1 cellular context compared by ENCODE assay signal in the genomic region with DNA sequence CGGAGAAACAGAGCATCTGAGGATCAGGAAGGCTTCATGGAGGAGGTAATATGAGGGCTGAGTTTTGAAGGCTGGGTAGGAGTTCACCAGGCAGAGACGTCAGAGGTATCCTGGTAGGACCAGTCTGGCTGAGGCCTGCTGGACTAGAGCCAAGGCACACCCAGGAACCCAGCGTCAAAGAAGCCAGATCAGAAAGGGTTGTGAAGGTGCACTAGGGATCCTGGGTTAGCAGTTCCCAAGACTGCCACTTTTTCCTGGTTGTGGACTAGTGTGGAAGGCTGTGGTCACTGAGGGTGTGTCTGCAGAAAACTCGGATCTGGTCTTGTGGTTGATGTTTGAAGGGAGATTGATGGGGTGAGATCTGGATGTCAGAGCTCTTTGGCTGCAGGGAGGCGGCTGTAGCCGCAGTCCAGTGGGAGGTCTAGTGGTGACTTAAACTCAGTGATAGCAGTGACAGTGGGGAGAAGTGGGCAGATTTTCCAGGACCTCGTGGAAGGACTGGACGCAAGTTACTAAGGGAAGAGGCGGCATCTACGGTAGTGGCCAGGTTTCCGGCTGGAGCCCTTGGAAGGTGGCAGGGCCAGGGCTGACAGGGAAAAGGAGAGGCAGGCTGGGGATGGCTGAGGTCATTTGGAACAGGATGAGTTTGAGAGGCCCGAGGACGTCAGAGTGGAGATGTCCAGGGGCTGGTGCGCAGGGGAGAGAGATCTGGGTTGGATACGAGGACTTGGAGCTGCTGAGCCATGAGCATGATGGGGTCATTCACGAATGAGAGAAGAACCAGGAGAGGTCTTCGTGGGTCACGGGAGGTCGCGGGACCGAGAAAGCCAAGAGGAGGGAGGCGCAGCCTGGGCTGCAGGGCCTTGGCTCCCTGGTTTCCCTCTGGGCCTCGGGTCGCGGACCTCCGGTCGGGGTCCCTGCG.
TF ChIP-seq lines count a peak whose summit lies in the region.

No MANE protein-coding gene starts in this region.

TF ChIP-seq in HepG2, 621 proteins besides CTCF, POLR2A, EP300 and RAD21 (continued from another document):
- TF ChIP-seq, protein P1, sequence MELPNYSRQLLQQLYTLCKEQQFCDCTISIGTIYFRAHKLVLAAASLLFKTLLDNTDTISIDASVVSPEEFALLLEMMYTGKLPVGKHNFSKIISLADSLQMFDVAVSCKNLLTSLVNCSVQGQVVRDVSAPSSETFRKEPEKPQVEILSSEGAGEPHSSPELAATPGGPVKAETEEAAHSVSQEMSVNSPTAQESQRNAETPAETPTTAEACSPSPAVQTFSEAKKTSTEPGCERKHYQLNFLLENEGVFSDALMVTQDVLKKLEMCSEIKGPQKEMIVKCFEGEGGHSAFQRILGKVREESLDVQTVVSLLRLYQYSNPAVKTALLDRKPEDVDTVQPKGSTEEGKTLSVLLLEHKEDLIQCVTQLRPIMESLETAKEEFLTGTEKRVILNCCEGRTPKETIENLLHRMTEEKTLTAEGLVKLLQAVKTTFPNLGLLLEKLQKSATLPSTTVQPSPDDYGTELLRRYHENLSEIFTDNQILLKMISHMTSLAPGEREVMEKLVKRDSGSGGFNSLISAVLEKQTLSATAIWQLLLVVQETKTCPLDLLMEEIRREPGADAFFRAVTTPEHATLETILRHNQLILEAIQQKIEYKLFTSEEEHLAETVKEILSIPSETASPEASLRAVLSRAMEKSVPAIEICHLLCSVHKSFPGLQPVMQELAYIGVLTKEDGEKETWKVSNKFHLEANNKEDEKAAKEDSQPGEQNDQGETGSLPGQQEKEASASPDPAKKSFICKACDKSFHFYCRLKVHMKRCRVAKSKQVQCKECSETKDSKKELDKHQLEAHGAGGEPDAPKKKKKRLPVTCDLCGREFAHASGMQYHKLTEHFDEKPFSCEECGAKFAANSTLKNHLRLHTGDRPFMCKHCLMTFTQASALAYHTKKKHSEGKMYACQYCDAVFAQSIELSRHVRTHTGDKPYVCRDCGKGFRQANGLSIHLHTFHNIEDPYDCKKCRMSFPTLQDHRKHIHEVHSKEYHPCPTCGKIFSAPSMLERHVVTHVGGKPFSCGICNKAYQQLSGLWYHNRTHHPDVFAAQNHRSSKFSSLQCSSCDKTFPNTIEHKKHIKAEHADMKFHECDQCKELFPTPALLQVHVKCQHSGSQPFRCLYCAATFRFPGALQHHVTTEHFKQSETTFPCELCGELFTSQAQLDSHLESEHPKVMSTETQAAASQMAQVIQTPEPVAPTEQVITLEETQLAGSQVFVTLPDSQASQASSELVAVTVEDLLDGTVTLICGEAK (IDR thresholded peaks at IDR 0.05) = no peak
- TF ChIP-seq, protein P1 (CRISPR knock-in tag; IDR thresholded peaks at IDR 0.05) = peak; percentile 4; the same call in 1 of the 2 replicates
- TF ChIP-seq ZBTB38 (CRISPR knock-in tag; IDR thresholded peaks at IDR 0.05) (0 out of 2 replicates have a peak, but pooled peaks have one; percentile 4), TBX2 (CRISPR knock-in tag; IDR thresholded peaks at IDR 0.05; ENCODE audit: borderline replicate concordance) (0 out of 2 replicates have a peak, but pooled peaks have one; percentile 25), ZSCAN12 (CRISPR knock-in tag; IDR thresholded peaks at IDR 0.05) (0 out of 2 replicates have a peak, but pooled peaks have one; percentile 34), SPEN (CRISPR knock-in tag; IDR thresholded peaks at IDR 0.05; ENCODE audit: low read depth) (no peak), CHCHD3 (CRISPR knock-in tag; IDR thresholded peaks at IDR 0.05) (no peak), NAIF1 (CRISPR knock-in tag; IDR thresholded peaks at IDR 0.05; ENCODE audit: borderline replicate concordance) (no peak), POLR2AphosphoS5 (IDR thresholded peaks at IDR 0.05; ENCODE audit: low read depth, low read length) (no peak), SIX1 (CRISPR knock-in tag; IDR thresholded peaks at IDR 0.05; ENCODE audit: borderline replicate concordance) (no peak), ZNF619 (CRISPR knock-in tag; IDR thresholded peaks at IDR 0.05) (peak; percentile 29; the same call in 1 of the 2 replicates), CBFB (CRISPR knock-in tag; IDR thresholded peaks at IDR 0.05) (no peak)
- TF ChIP-seq, protein P2, sequence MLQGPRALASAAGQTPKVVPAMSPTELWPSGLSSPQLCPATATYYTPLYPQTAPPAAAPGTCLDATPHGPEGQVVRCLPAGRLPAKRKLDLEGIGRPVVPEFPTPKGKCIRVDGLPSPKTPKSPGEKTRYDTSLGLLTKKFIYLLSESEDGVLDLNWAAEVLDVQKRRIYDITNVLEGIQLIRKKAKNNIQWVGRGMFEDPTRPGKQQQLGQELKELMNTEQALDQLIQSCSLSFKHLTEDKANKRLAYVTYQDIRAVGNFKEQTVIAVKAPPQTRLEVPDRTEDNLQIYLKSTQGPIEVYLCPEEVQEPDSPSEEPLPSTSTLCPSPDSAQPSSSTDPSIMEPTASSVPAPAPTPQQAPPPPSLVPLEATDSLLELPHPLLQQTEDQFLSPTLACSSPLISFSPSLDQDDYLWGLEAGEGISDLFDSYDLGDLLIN (CRISPR knock-in tag; IDR thresholded peaks at IDR 0.05; ENCODE audit: borderline replicate concordance) = peak; percentile 72; the same call in 1 of the 2 replicates
- TF ChIP-seq, protein P3, sequence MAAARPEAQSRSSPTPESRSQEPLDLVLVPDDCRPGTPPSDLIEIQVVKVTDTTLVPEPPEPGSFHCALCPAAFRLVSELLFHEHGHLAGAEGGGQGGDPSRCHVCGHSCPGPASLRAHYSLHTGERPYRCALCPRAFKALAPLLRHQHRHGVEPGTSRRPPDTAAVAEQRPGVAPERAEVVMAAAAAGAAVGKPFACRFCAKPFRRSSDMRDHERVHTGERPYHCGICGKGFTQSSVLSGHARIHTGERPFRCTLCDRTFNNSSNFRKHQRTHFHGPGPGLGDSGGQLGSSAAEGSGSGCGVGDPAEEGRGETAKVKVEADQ (CRISPR knock-in tag; IDR thresholded peaks at IDR 0.05; ENCODE audit: borderline replicate concordance) = no peak
- TF ChIP-seq, protein P4, sequence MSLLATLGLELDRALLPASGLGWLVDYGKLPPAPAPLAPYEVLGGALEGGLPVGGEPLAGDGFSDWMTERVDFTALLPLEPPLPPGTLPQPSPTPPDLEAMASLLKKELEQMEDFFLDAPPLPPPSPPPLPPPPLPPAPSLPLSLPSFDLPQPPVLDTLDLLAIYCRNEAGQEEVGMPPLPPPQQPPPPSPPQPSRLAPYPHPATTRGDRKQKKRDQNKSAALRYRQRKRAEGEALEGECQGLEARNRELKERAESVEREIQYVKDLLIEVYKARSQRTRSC (CRISPR knock-in tag; IDR thresholded peaks at IDR 0.05; ENCODE audit: low read depth) = peak; percentile 24; the same call in 1 of the 2 replicates
- TF ChIP-seq, protein P5, sequence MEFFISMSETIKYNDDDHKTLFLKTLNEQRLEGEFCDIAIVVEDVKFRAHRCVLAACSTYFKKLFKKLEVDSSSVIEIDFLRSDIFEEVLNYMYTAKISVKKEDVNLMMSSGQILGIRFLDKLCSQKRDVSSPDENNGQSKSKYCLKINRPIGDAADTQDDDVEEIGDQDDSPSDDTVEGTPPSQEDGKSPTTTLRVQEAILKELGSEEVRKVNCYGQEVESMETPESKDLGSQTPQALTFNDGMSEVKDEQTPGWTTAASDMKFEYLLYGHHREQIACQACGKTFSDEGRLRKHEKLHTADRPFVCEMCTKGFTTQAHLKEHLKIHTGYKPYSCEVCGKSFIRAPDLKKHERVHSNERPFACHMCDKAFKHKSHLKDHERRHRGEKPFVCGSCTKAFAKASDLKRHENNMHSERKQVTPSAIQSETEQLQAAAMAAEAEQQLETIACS (CRISPR knock-in tag; IDR thresholded peaks at IDR 0.05) = no peak
- TF ChIP-seq, protein P6, sequence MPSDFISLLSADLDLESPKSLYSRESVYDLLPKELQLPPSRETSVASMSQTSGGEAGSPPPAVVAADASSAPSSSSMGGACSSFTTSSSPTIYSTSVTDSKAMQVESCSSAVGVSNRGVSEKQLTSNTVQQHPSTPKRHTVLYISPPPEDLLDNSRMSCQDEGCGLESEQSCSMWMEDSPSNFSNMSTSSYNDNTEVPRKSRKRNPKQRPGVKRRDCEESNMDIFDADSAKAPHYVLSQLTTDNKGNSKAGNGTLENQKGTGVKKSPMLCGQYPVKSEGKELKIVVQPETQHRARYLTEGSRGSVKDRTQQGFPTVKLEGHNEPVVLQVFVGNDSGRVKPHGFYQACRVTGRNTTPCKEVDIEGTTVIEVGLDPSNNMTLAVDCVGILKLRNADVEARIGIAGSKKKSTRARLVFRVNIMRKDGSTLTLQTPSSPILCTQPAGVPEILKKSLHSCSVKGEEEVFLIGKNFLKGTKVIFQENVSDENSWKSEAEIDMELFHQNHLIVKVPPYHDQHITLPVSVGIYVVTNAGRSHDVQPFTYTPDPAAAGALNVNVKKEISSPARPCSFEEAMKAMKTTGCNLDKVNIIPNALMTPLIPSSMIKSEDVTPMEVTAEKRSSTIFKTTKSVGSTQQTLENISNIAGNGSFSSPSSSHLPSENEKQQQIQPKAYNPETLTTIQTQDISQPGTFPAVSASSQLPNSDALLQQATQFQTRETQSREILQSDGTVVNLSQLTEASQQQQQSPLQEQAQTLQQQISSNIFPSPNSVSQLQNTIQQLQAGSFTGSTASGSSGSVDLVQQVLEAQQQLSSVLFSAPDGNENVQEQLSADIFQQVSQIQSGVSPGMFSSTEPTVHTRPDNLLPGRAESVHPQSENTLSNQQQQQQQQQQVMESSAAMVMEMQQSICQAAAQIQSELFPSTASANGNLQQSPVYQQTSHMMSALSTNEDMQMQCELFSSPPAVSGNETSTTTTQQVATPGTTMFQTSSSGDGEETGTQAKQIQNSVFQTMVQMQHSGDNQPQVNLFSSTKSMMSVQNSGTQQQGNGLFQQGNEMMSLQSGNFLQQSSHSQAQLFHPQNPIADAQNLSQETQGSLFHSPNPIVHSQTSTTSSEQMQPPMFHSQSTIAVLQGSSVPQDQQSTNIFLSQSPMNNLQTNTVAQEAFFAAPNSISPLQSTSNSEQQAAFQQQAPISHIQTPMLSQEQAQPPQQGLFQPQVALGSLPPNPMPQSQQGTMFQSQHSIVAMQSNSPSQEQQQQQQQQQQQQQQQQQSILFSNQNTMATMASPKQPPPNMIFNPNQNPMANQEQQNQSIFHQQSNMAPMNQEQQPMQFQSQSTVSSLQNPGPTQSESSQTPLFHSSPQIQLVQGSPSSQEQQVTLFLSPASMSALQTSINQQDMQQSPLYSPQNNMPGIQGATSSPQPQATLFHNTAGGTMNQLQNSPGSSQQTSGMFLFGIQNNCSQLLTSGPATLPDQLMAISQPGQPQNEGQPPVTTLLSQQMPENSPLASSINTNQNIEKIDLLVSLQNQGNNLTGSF (CRISPR knock-in tag; IDR thresholded peaks at IDR 0.05) = peak; percentile 36; the same call in 1 of the 2 replicates
